ENCODE assay signal across 14 cellular contexts in the genomic region with DNA sequence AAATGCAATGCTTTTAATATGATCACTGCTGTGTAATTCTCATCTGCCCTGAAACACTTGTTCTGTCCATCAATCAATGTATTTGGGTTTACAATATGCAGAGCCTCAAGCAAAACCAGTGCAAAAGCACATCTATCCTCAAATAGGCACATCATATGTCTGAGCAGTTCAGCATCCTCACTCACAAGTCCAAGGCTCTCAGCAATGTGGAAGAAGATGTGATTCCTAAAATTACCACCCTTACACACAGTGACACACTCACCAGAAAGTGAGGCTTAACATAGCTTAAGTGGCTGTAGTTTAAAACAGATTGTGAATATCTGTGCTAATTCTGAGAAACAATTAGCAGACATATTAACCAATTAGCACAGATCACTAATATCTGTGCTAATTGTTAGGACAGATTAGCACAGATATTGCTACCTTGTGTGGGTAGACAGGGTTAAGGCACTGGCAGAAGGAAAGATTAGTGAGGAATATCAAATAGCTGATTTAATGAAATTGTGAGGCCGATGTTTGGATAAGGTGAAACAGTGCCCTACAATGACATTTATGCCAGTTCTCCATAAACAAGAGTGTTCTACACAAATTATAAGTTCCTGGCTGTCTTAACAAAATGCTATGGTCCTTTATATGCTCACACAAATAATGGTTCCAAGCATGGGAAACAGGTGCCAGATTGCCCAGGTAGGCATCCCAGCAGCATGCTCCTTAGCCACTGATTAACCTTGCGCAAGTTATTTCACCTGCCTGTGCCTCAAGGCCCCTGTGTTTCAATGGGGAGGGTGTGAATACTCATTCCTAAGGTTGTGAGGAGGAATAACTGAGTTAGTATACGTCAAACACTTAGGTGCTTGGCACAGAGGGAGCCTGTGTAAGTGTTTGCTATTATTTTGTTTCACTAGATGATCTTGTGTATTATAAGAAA. TPM values are rescaled to one million over a fixed set of nuclear protein-coding genes. Genes with fewer than 3 reads are reported as not detected.
DNase-seq lines count a peak whose midpoint lies in the region; ATAC-seq and TF ChIP-seq lines count a peak whose summit lies in the region.
"Had no signal": no experiment of that assay in that cellular context is flagged by ENCODE, and none has a peak within 500 bp of the region (broad histone marks: within the 10 kb centered on the region; RNA-seq: fewer than 3 reads in every experiment).

No MANE protein-coding gene starts in this region.

- peak overlapping the region; percentile 35 for H3K4me3 ChIP-seq in AG04450 (ENCODE audit: low read depth, low read length)

- DNase-seq in AG04450 (ENCODE audit: low read depth, low spot score) (no peak), T-helper 17 cell (no peak), RKO (ENCODE audit: low spot score) (no peak), anterior cingulate cortex (lab: John Stamatoyannopoulos, UW) (no peak), left cardiac atrium (no peak)
- DNase-seq in CD4-positive, alpha-beta T cell, result no peak
- DNase-seq in central memory CD8-positive, alpha-beta T cell (ENCODE audit: low spot score in 2 of 2), result no peak
- DNase-seq: head of caudate nucleus, kidney, NCI-H2081, NCI-H748 treated with DMSO at 0.1 percent for 48 hours had no signal

- H3K27me3 ChIP-seq in AG04450 (ENCODE audit: control insufficient read depth, insufficient read depth, low read length), result no peaks in the 10 kb centered on the region
- no peaks in the 10 kb centered on the region for H3K27me3 ChIP-seq in CD4-positive, alpha-beta T cell (ENCODE audit: control insufficient read depth, insufficient read depth, low read length)

- H3K27ac Mint-ChIP-seq in CD4-positive, alpha-beta T cell, result peak overlapping the region; percentile 84
- H3K27ac Mint-ChIP-seq in T-helper 17 cell, result peak overlapping the region; percentile 94
- peak overlapping the region; percentile 77 for H3K27ac Mint-ChIP-seq in central memory CD8-positive, alpha-beta T cell (ENCODE audit: low read depth)
- H3K27ac Mint-ChIP-seq: CD14-positive monocyte had no signal

- POLR2A ChIA-PET in AG04450 (lab: Yijun Ruan, JAX), result no interaction called here
- POLR2A ChIA-PET in CD4-positive, alpha-beta T cell (lab: Charles Lee), result interaction anchor here (5.1 kb wide), 1 partner anchor 9 kb away, joined by 31 read pairs; no protein-coding TSS in a partner anchor

- CTCF ChIA-PET in AG04450 (lab: Charles Lee), result interaction anchor here (1.3 kb wide), 1 partner anchor 42 kb away, joined by 4 read pairs; no protein-coding TSS in a partner anchor
- CTCF ChIA-PET in CD4-positive, alpha-beta T cell (lab: Charles Lee), result interaction anchor here (1.0 to 1.7 kb wide), 2 partner anchors 11 to 42 kb away, joined by 3 to 5 read pairs; a partner anchor contains a TSS

- no peak for ATAC-seq in CD4-positive, alpha-beta T cell (ENCODE audit: poor library complexity)
- no peak for ATAC-seq in T-helper 17 cell
- ATAC-seq in central memory CD8-positive, alpha-beta T cell (replicated peaks; ENCODE audit: extremely low read depth, poor library complexity, severe bottlenecking), result no peak
- ATAC-seq in GM19463 (IDR thresholded peaks at IDR 0.05; ENCODE audit: unreplicated experiment), result no peak
- no peak for ATAC-seq in left cardiac atrium

- peak overlapping the region; percentile 97 for H3K4me3 Mint-ChIP-seq in CD4-positive, alpha-beta T cell
- H3K4me3 Mint-ChIP-seq in T-helper 17 cell, result peak overlapping the region; percentile 33
- H3K4me3 Mint-ChIP-seq in central memory CD8-positive, alpha-beta T cell, result peak overlapping the region; percentile 22
- H3K4me3 Mint-ChIP-seq: CD14-positive monocyte had no signal

- H3K9me3 ChIP-seq in AG04450 (ENCODE audit: control insufficient read depth, insufficient read depth, low read length) (no peaks in the 10 kb centered on the region), T-helper 17 cell (ENCODE audit: control insufficient read depth, low read length, poor library complexity, severe bottlenecking) (peaks cover 18% of the 10 kb centered on the region)
- H3K9me3 ChIP-seq in CD4-positive, alpha-beta T cell (ENCODE audit: control insufficient read depth, low read length), result no peaks in the 10 kb centered on the region

- no peak for TF ChIP-seq CTCF in AG04450 (IDR thresholded peaks at IDR 0.05; ENCODE audit: low read depth, low read length)
- TF ChIP-seq CTCF in CD4-positive, alpha-beta T cell (IDR thresholded peaks at IDR 0.05), result no peak

- intact Hi-C loops in CD4-positive, alpha-beta T cell (cut with DNase I, micrococcal nuclease), result loop anchor here in 1 of 2 experiments (10.0 kb wide), 1 partner anchor 169 kb away; a partner anchor contains a TSS
- intact Hi-C loops in left cardiac atrium (cut with DNase I), result no loop called here

- H3K27ac ChIP-seq in AG04450 (ENCODE audit: low read depth, low read length), result no peak overlapping the region
- H3K27ac ChIP-seq in CD4-positive, alpha-beta T cell (ENCODE audit: low read depth, low read length), result no peak overlapping the region
- H3K27ac ChIP-seq: epithelial cell of prostate had no signal

- H3K9me3 Mint-ChIP-seq in CD4-positive, alpha-beta T cell, result no peaks in the 10 kb centered on the region
- H3K9me3 Mint-ChIP-seq in central memory CD8-positive, alpha-beta T cell, result no peaks in the 10 kb centered on the region
- H3K9me3 Mint-ChIP-seq: CD14-positive monocyte had no signal

- H3K27me3 Mint-ChIP-seq in CD4-positive, alpha-beta T cell, result no peaks in the 10 kb centered on the region
- no peaks in the 10 kb centered on the region for H3K27me3 Mint-ChIP-seq in T-helper 17 cell
- no peaks in the 10 kb centered on the region for H3K27me3 Mint-ChIP-seq in central memory CD8-positive, alpha-beta T cell

- H3K4me1 Mint-ChIP-seq in CD4-positive, alpha-beta T cell (ENCODE audit: low read depth), result peaks cover 88% of the 10 kb centered on the region
- H3K4me1 Mint-ChIP-seq in T-helper 17 cell, result peaks cover 59% of the 10 kb centered on the region
- H3K4me1 Mint-ChIP-seq in central memory CD8-positive, alpha-beta T cell, result peaks cover 78% of the 10 kb centered on the region

- H3K36me3 Mint-ChIP-seq in CD4-positive, alpha-beta T cell (ENCODE audit: low read depth), result peaks cover 5% of the 10 kb centered on the region
- peaks cover 2% of the 10 kb centered on the region for H3K36me3 Mint-ChIP-seq in T-helper 17 cell (ENCODE audit: low read depth)
- H3K36me3 Mint-ChIP-seq in central memory CD8-positive, alpha-beta T cell (ENCODE audit: insufficient read depth), result peaks cover 11% of the 10 kb centered on the region

RNA-seq across cellular contexts. Expression of a gene that starts 41.7 kb away (rescaled TPM):
- polyA plus RNA-seq in AG04450 (2011; rRNA removed), result 22.8 and 37.0 TPM in 2 replicates
- polyA minus RNA-seq in AG04450 (2011; rRNA and poly(A)+ RNA removed), result 8.8 and 15.0 TPM in 2 replicates
- total RNA-seq in CD4-positive, alpha-beta T cell, result 10 to 100 TPM; 10.7 to 15.2 TPM
- total RNA-seq in T-helper 17 cell (1 to 10 TPM; 8.9 to 9.9 TPM), left cardiac atrium (10 to 100 TPM; 37.8 to 39.9 TPM)

Comparison
In these comparisons a context has a peak if more than half of its experiments do, and no peak if none do; other contexts are left out.
1. H3K4me3 Mint-ChIP-seq: peak in every context shown above with its lines; median percentile 97 in CD4-positive, alpha-beta T cell; 33 in T-helper 17 cell; 22 in central memory CD8-positive, alpha-beta T cell.